ENCODE assay signal across 12 cellular contexts in the genomic region with DNA sequence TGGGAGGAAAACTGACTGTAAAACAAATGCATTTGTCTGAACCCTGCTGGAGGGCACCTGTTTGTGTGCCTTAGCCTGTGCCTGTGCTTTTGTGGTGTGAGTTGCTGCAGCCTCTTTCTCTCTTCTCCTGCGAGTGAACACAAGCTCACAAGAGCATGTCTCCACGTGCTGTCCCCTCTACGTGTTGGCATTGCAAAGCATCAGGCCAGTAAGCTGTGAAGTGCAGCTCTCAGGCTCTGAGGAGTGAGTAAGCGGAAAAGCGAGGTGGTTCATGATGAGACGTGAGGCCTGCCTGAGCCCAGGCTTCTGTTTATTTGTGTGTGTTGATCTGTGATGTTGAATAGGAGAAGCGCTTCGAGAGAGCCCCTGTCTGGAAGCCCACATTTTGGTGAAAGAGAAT.
DNase-seq lines count a peak whose midpoint lies in the region; ATAC-seq and TF ChIP-seq lines count a peak whose summit lies in the region.
"Had no signal": no experiment of that assay in that cellular context is flagged by ENCODE, and none has a peak within 500 bp of the region (broad histone marks: within the 10 kb centered on the region; RNA-seq: fewer than 3 reads in every experiment).

No MANE protein-coding gene starts in this region.

- no TSS peak for BruUV-seq in IMR-90 (replicated peaks; lab: Mats Ljungman, UMichigan)

- no peak overlapping the region for H2BK15ac ChIP-seq in IMR-90 (ENCODE audit: low read depth, low read length)

- no peak overlapping the region for H3K56ac ChIP-seq in IMR-90 (ENCODE audit: extremely low read depth, insufficient read depth, low read length)

- H3K4me1 Mint-ChIP-seq in CD4-positive, alpha-beta T cell (ENCODE audit: low read depth), result peaks cover 42% of the 10 kb centered on the region
- H3K4me1 Mint-ChIP-seq in chondrocyte (ENCODE audit: low read depth), result peaks cover 29% of the 10 kb centered on the region
- H3K4me1 Mint-ChIP-seq in naive thymus-derived CD4-positive, alpha-beta T cell, result peaks cover 1 to 47% (median 32%) of the 10 kb centered on the region in 7 donors

- no peaks in the 10 kb centered on the region for H3K36me3 ChIP-seq in IMR-90 (ENCODE audit: control insufficient read depth, insufficient read depth, low read length)
- no peaks in the 10 kb centered on the region for H3K36me3 ChIP-seq in naive thymus-derived CD4-positive, alpha-beta T cell (ENCODE audit: control insufficient read depth in 2 of 3, insufficient read depth in 3 of 3, low read length in 3 of 3)
- H3K36me3 ChIP-seq: MG63 had no signal

- no peak for ATAC-seq in CD4-positive, alpha-beta T cell (ENCODE audit: poor library complexity)
- ATAC-seq in IMR-90 (ENCODE audit: low read depth), result 0 out of 2 replicates have a peak, but pooled peaks have one; percentile 32
- ATAC-seq in naive thymus-derived CD4-positive, alpha-beta T cell, result no peak
- no peak for ATAC-seq in HG03280 (IDR thresholded peaks at IDR 0.05; ENCODE audit: unreplicated experiment)
- no peak for ATAC-seq in SK-N-SH treated with all-trans-retinoic acid at 6 μM for 48 hours

- no peak overlapping the region for H3K4me2 ChIP-seq in IMR-90 (ENCODE audit: low read depth, low read length)

- H3K27me3 ChIP-seq in CD4-positive, alpha-beta T cell (ENCODE audit: control insufficient read depth, insufficient read depth, low read length), result no peaks in the 10 kb centered on the region
- 0 out of 2 replicates have a peak, but pooled peaks cover 2% of the 10 kb centered on the region for H3K27me3 ChIP-seq in IMR-90 (ENCODE audit: control insufficient read depth, insufficient read depth, low read length)
- H3K27me3 ChIP-seq in naive thymus-derived CD4-positive, alpha-beta T cell (ENCODE audit: control insufficient read depth in 2 of 2, insufficient read depth in 2 of 2, low read length in 2 of 2), result no peaks in the 10 kb centered on the region
- H3K27me3 ChIP-seq: MG63 had no signal

- H3K18ac ChIP-seq in IMR-90 (ENCODE audit: low read depth, low read length), result no peak overlapping the region

- peak overlapping the region; percentile 10 for H2AK9ac ChIP-seq in IMR-90 (replicated peaks; ENCODE audit: low read depth, low read length, poor library complexity)

- TF ChIP-seq RAD21 in IMR-90 (IDR thresholded peaks at IDR 0.05; ENCODE audit: low read length), result no peak

- no peak overlapping the region for H4K5ac ChIP-seq in IMR-90 (ENCODE audit: low read depth, low read length)

- no peak overlapping the region for H3K27ac ChIP-seq in CD4-positive, alpha-beta T cell (ENCODE audit: low read depth, low read length)
- H3K27ac ChIP-seq in IMR-90 (ENCODE audit: insufficient read depth, low read length), result no peak overlapping the region
- no peak overlapping the region for H3K27ac ChIP-seq in naive thymus-derived CD4-positive, alpha-beta T cell (ENCODE audit: low read depth, low read length)

- CTCF ChIA-PET in CD4-positive, alpha-beta T cell (lab: Charles Lee), result no interaction called here
- CTCF ChIA-PET in IMR-90 (lab: Yijun Ruan, JAX), result interaction anchor here (0.8 to 1.0 kb wide), 2 partner anchors 8 to 12 kb away, joined by 3 read pairs; no protein-coding TSS in a partner anchor
- CTCF ChIA-PET in naive thymus-derived CD4-positive, alpha-beta T cell (lab: Charles Lee), result interaction anchor here (0.8 kb wide), 2 partner anchors 8 to 106 kb away, joined by 3 read pairs; no protein-coding TSS in a partner anchor
- CTCF ChIA-PET in HEK293T (lab: Yijun Ruan, JAX), result interaction anchor here (0.8 kb wide), 1 partner anchor 17 kb away, joined by 6 read pairs; no protein-coding TSS in a partner anchor

- DNase-seq in CD4-positive, alpha-beta T cell, result no peak
- peak; percentile 32 for DNase-seq in IMR-90
- DNase-seq in chondrocyte (ENCODE audit: low spot score), result no peak
- DNase-seq in naive thymus-derived CD4-positive, alpha-beta T cell, result no peak
- no peak for DNase-seq in foreskin melanocyte
- no peak for DNase-seq in HEK293T (ENCODE audit: extremely low spot score)
- DNase-seq: COR-L47, MG63, NCI-H526 treated with DMSO at 0.1 percent for 48 hours, occipital lobe had no signal

- H2AFZ ChIP-seq in IMR-90 (replicated peaks; ENCODE audit: low read length, poor library complexity), result no peak overlapping the region

- H4K8ac ChIP-seq in IMR-90 (ENCODE audit: low read depth in 2 of 2, low read length in 2 of 2), result no peak overlapping the region

- H3K27me3 Mint-ChIP-seq in CD4-positive, alpha-beta T cell, result no peaks in the 10 kb centered on the region
- no peaks in the 10 kb centered on the region for H3K27me3 Mint-ChIP-seq in chondrocyte (ENCODE audit: low read depth)
- no peaks in the 10 kb centered on the region for H3K27me3 Mint-ChIP-seq in naive thymus-derived CD4-positive, alpha-beta T cell

- no peak overlapping the region for H3K4me3 Mint-ChIP-seq in CD4-positive, alpha-beta T cell
- no peak overlapping the region for H3K4me3 Mint-ChIP-seq in chondrocyte (ENCODE audit: unreplicated experiment)
- H3K4me3 Mint-ChIP-seq in naive thymus-derived CD4-positive, alpha-beta T cell, result peak overlapping the region in 3 of 10 donors; percentile 23 to 38 (median 36)

- no peak overlapping the region for H2BK5ac ChIP-seq in IMR-90 (ENCODE audit: low read depth, low read length, poor library complexity, severe bottlenecking)

- no peaks in the 10 kb centered on the region for H3K9me3 Mint-ChIP-seq in CD4-positive, alpha-beta T cell
- no peaks in the 10 kb centered on the region for H3K9me3 Mint-ChIP-seq in chondrocyte (ENCODE audit: low read depth)
- peaks cover 0 to 9% (median 0%) of the 10 kb centered on the region in 11 donors for H3K9me3 Mint-ChIP-seq in naive thymus-derived CD4-positive, alpha-beta T cell

- H3K9me3 ChIP-seq in CD4-positive, alpha-beta T cell (ENCODE audit: control insufficient read depth, low read length), result no peaks in the 10 kb centered on the region
- no peaks in the 10 kb centered on the region for H3K9me3 ChIP-seq in IMR-90 (ENCODE audit: control insufficient read depth, insufficient read depth, low read length)
- no peaks in the 10 kb centered on the region for H3K9me3 ChIP-seq in naive thymus-derived CD4-positive, alpha-beta T cell (ENCODE audit: control insufficient read depth in 2 of 3, low read length in 3 of 3)
- H3K9me3 ChIP-seq: MG63 had no signal

- no peak overlapping the region for H3K14ac ChIP-seq in IMR-90 (replicated peaks; ENCODE audit: low read depth, low read length)

- H3K4ac ChIP-seq in IMR-90 (ENCODE audit: low read depth, low read length), result no peak overlapping the region

- no peak overlapping the region; the same call in 1 of the 2 replicates for H2AK5ac ChIP-seq in IMR-90 (ENCODE audit: low read depth, low read length)

- no peaks in the 10 kb centered on the region for H4K20me1 ChIP-seq in IMR-90 (ENCODE audit: insufficient read depth, low read length)

- peaks cover 9% of the 10 kb centered on the region; the same call in 1 of the 2 replicates for H3K4me1 ChIP-seq in IMR-90 (ENCODE audit: control insufficient read depth, insufficient read depth, low read length)
- H3K4me1 ChIP-seq in naive thymus-derived CD4-positive, alpha-beta T cell (ENCODE audit: control insufficient read depth in 2 of 2, insufficient read depth in 2 of 2, low read length in 2 of 2), result peaks cover 4 to 21% of the 10 kb centered on the region in 2 donors

- 58% methylated on average over 2 of the region's 8 CpGs; no CpG with 5 or more reads in 1 of the 2 experiments for WGBS in IMR-90 (ENCODE audit: extremely low coverage in 2 of 2, insufficient read length in 1 of 2), 2 experiments

- H3K4me3 ChIP-seq in IMR-90 (ENCODE audit: insufficient read depth, low read depth, low read length), result no peak overlapping the region
- H3K4me3 ChIP-seq in naive thymus-derived CD4-positive, alpha-beta T cell (ENCODE audit: low read length), result no peak overlapping the region
- H3K4me3 ChIP-seq: MG63 had no signal

- H3K79me1 ChIP-seq in IMR-90 (ENCODE audit: low read depth in 1 of 2, low read length in 2 of 2), result no peaks in the 10 kb centered on the region

- TF ChIP-seq POLR2A in IMR-90 (IDR thresholded peaks at IDR 0.05; ENCODE audit: low read depth, low read length), result no peak

- no peak overlapping the region for H2BK20ac ChIP-seq in IMR-90 (ENCODE audit: low read depth, low read length)

- no peak overlapping the region for H4K91ac ChIP-seq in IMR-90 (ENCODE audit: insufficient read depth, low read depth, low read length)

- H3K9me1 ChIP-seq in IMR-90 (ENCODE audit: insufficient read depth, low read length), result no peaks in the 10 kb centered on the region

- H3K23ac ChIP-seq in IMR-90 (ENCODE audit: low read depth, low read length), result no peak overlapping the region

- TF ChIP-seq CTCF in CD4-positive, alpha-beta T cell (IDR thresholded peaks at IDR 0.05), result no peak
- no peak for TF ChIP-seq CTCF in IMR-90 (conservative IDR thresholded peaks at IDR 0.05; ENCODE audit: low read depth, low read length)
- TF ChIP-seq CTCF in chondrocyte (IDR thresholded peaks at IDR 0.05), result no peak

- in situ Hi-C loops in IMR-90 (cut with MboI; ENCODE audit: low sequenced_read_pairs), result no loop called here

- intact Hi-C loops in CD4-positive, alpha-beta T cell (cut with DNase I, micrococcal nuclease), result no loop called here
- intact Hi-C loops in IMR-90 (cut with micrococcal nuclease), result no loop called here
- intact Hi-C loops in naive thymus-derived CD4-positive, alpha-beta T cell (cut with micrococcal nuclease), result no loop called here

- no peak overlapping the region for H2BK120ac ChIP-seq in IMR-90 (ENCODE audit: low read depth, low read length)

- dilution Hi-C loops in IMR-90 (cut with HindIII; ENCODE audit: low sequenced_read_pairs, unreplicated experiment), result no loop called here

- no peak overlapping the region for H3K9ac ChIP-seq in IMR-90 (ENCODE audit: low read depth, low read length)

- H3K27ac Mint-ChIP-seq in CD4-positive, alpha-beta T cell, result peak overlapping the region; percentile 75
- peak overlapping the region; percentile 49 for H3K27ac Mint-ChIP-seq in chondrocyte (ENCODE audit: unreplicated experiment)
- H3K27ac Mint-ChIP-seq in naive thymus-derived CD4-positive, alpha-beta T cell, result peak overlapping the region in 8 of 9 donors; percentile 68 to 97 (median 93)

- POLR2A ChIA-PET in CD4-positive, alpha-beta T cell (lab: Charles Lee), result no interaction called here
- POLR2A ChIA-PET in IMR-90 (lab: Charles Lee; ENCODE audit: unreplicated experiment) (no interaction called here), HEK293T (lab: Yijun Ruan, JAX) (interaction anchor here (0.6 kb wide), 1 partner anchor 131 kb away, joined by 3 read pairs; no protein-coding TSS in a partner anchor)
- POLR2A ChIA-PET in naive thymus-derived CD4-positive, alpha-beta T cell (lab: Charles Lee), result interaction anchor here (0.6 to 1.7 kb wide), 5 partner anchors 11 to 47 kb away, joined by 3 to 5 read pairs (median 4); no protein-coding TSS in a partner anchor

- no peaks in the 10 kb centered on the region for H3K36me3 Mint-ChIP-seq in CD4-positive, alpha-beta T cell (ENCODE audit: low read depth)
- H3K36me3 Mint-ChIP-seq in chondrocyte (ENCODE audit: low read depth), result peaks cover 1% of the 10 kb centered on the region
- peaks cover 0 to 16% (median 0%) of the 10 kb centered on the region in 5 donors for H3K36me3 Mint-ChIP-seq in naive thymus-derived CD4-positive, alpha-beta T cell

TF ChIP-seq in IMR-90, 13 proteins besides CTCF, POLR2A, EP300 and RAD21 (continues in another document):
- no peak for TF ChIP-seq RCOR1 (IDR thresholded peaks at IDR 0.05; ENCODE audit: insufficient replicate concordance, low read length)

TF ChIP-seq in HEK293T, 16 proteins besides CTCF, POLR2A, EP300 and RAD21 (continues in another document):
- no peak for TF ChIP-seq ARNT (IDR thresholded peaks at IDR 0.05)

Comparison
In these comparisons a context has a peak if more than half of its experiments do, and no peak if none do; other contexts are left out.
1. POLR2A ChIA-PET loops: an anchor here in naive thymus-derived CD4-positive, alpha-beta T cell (0.6 to 1.7 kb wide) and HEK293T (0.6 kb wide); none called in CD4-positive, alpha-beta T cell and IMR-90.